Comparison of ENCODE assay signal across 9 cellular contexts in the genomic region with DNA sequence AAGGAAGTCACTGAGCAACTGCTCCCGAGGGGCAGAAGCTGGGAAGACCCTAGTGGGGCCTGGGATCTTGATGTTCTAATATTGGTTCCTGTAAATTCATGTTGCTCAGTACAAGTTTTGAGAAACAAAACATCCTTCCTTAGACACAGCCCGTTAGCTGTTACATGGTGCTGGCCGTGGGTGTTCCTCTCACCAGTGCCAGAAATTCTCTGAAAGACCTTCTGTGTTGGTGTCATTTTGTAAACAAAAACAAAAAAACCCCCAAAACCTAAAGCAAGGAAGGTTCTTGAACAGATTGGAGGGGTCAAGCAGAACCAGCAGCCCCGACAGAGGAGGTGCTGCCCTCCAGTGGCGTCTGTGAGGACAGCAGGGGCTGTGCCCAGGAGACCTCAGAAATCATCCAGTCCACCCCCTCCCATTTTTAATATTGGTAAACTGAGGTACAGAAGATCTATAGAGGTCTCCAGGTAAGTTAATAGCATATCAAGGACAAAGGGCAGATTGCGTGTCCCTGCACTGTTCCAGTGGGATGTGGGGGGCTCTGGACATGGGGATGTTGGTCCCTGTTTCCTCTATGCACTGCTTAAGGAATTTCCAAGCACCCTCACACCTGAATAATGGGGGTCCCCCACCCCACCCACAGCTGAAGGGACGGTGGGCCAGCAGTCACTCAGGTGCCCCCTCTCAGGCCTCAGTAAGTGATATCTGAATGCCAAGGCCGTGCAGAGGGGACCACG. TPM values are rescaled to one million over a fixed set of nuclear protein-coding genes. Genes with fewer than 3 reads are reported as not detected.
DNase-seq lines count a peak whose midpoint lies in the region; ATAC-seq, FAIRE-seq and TF ChIP-seq lines count a peak whose summit lies in the region.
"Had no signal": no experiment of that assay in that cellular context is flagged by ENCODE, and none has a peak within 500 bp of the region (broad histone marks: within the 10 kb centered on the region; RNA-seq: fewer than 3 reads in every experiment).

No MANE protein-coding gene starts in this region.

- no peaks in the 10 kb centered on the region for H3K36me3 ChIP-seq in SJSA1
- H3K36me3 ChIP-seq in psoas muscle (ENCODE audit: insufficient read depth in 1 of 2, low read depth in 1 of 2): no peaks in the 10 kb centered on the region

- H3K27me3 ChIP-seq in SJSA1 (replicated peaks) (no peaks in the 10 kb centered on the region), psoas muscle (ENCODE audit: insufficient read depth in 3 of 3, low read length in 2 of 3) (no peaks in the 10 kb centered on the region)

- H3K27ac Mint-ChIP-seq in activated naive CD4-positive, alpha-beta T cell treated with anti-CD3 and anti-CD28 coated beads, Interleukin-2, amount 50 U/mL, for 24 hours: peak overlapping the region; percentile 81

- H3K27ac ChIP-seq in SJSA1: peak overlapping the region; percentile 50
- H3K27ac ChIP-seq in psoas muscle: no peak overlapping the region

- H3K4me1 Mint-ChIP-seq in activated naive CD4-positive, alpha-beta T cell treated with anti-CD3 and anti-CD28 coated beads, Interleukin-2, amount 50 U/mL, for 24 hours: peaks cover 45% of the 10 kb centered on the region

- DNase-seq in AG09309 (ENCODE audit: low read depth) (no peak), GM19239 (ENCODE audit: insufficient read length, low spot score) (peak; percentile 58), SJSA1 (ENCODE audit: low read depth in 1 of 2, low spot score in 2 of 2) (peak; percentile 58 to 68), Right ventricle myocardium superior (peak; percentile 70), psoas muscle (peak; percentile 51 to 71)

- 34 to 39% (median 38%) methylated on average over 9 of the region's 9 CpGs for WGBS in psoas muscle, 3 donors

- ATAC-seq in Right ventricle myocardium superior (ENCODE audit: poor library complexity) (peak; percentile 71), psoas muscle (peak; percentile 59 to 76 (median 70)), GM21619 (IDR thresholded peaks at IDR 0.05; ENCODE audit: unreplicated experiment) (no peak), HG03139 (IDR thresholded peaks at IDR 0.05; ENCODE audit: unreplicated experiment) (no peak)

- H3K36me3 Mint-ChIP-seq in activated naive CD4-positive, alpha-beta T cell treated with anti-CD3 and anti-CD28 coated beads, Interleukin-2, amount 50 U/mL, for 24 hours: no peaks in the 10 kb centered on the region

- H3K9me3 ChIP-seq in SJSA1 (replicated peaks): no peaks in the 10 kb centered on the region
- H3K9me3 ChIP-seq in psoas muscle: no peaks in the 10 kb centered on the region

- no peaks in the 10 kb centered on the region for H3K27me3 Mint-ChIP-seq in activated naive CD4-positive, alpha-beta T cell treated with anti-CD3 and anti-CD28 coated beads, Interleukin-2, amount 50 U/mL, for 24 hours

- H3K4me3 ChIP-seq in AG09309 (ENCODE audit: control insufficient read depth, low read depth, low read length): no peak overlapping the region
- H3K4me3 ChIP-seq in SJSA1: no peak overlapping the region
- no peak overlapping the region for H3K4me3 ChIP-seq in psoas muscle

- peaks cover 27% of the 10 kb centered on the region for H3K4me1 ChIP-seq in SJSA1 (replicated peaks)
- no peaks in the 10 kb centered on the region for H3K4me1 ChIP-seq in psoas muscle

- TF ChIP-seq CTCF in AG09309 (IDR thresholded peaks at IDR 0.05; ENCODE audit: control insufficient read depth, insufficient read depth, low read depth, low read length, missing control alignments) (peak; percentile 92), psoas muscle (IDR thresholded peaks at IDR 0.05) (peak; percentile 88)

- H3K9me3 Mint-ChIP-seq in activated naive CD4-positive, alpha-beta T cell treated with anti-CD3 and anti-CD28 coated beads, Interleukin-2, amount 50 U/mL, for 24 hours: no peaks in the 10 kb centered on the region

- intact Hi-C loops in Right ventricle myocardium superior (cut with DNase I) (loop anchor here (5.0 kb wide), 1 partner anchor 71 kb away; no protein-coding TSS in a partner anchor), psoas muscle (cut with DNase I) (loop anchor here (2.0 to 5.0 kb wide), 2 partner anchors 69 to 71 kb away; no protein-coding TSS in a partner anchor)

- peak; percentile 87 for FAIRE-seq in GM19239 (lab: Jason Lieb, UNC)

- H3K4me3 Mint-ChIP-seq in activated naive CD4-positive, alpha-beta T cell treated with anti-CD3 and anti-CD28 coated beads, Interleukin-2, amount 50 U/mL, for 24 hours: peak overlapping the region; percentile 55

RNA-seq across cellular contexts. Expression of a gene that starts 38.2 kb away (rescaled TPM):
- total RNA-seq in SJSA1 (2014; rRNA removed; shearing (Covaris generic)): not detected in 2 replicates
- total RNA-seq in Right ventricle myocardium superior: not detected
- not detected for total RNA-seq in psoas muscle
- polyA plus RNA-seq in psoas muscle: not detected
- total RNA-seq: urinary bladder had no signal
- polyA plus RNA-seq: urinary bladder had no signal

RNA-seq across cellular contexts. Expression of a gene that starts 42.4 kb away (rescaled TPM):
- total RNA-seq in SJSA1 (2014; rRNA removed; shearing (Covaris generic)): not detected in 2 replicates
- total RNA-seq in Right ventricle myocardium superior (not detected), psoas muscle (not detected)
- polyA plus RNA-seq in psoas muscle: not detected
- total RNA-seq: urinary bladder had no signal
- polyA plus RNA-seq: urinary bladder had no signal

Comparison
In these comparisons a context has a peak if more than half of its experiments do, and no peak if none do; other contexts are left out.
1. ATAC-seq: peak in Right ventricle myocardium superior (single experiment) and psoas muscle (4 of 4); none in GM21619 (single experiment) and HG03139 (single experiment).